ENCODE assay signal across 1 cellular context in the genomic region with DNA sequence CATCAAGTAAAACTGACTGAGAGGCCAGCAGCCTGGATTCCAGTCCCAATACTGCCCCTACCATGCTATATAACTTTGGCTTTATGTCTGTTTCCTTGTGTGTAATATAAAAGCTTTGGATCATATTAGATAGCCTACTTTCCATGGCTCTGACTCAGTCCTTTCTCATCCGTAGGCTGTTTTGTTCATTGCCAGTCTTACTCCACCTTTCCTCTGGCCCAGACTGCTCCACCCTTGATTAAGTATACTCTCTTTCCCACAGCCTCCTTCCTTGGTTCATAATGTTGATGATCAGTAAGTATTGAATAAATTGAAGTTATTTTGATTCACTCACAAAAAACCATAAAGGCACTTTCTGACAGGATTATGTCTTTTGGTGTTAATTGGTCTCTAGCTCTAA.
TF ChIP-seq lines count a peak whose summit lies in the region.

No MANE protein-coding gene starts in this region.

TF ChIP-seq in GM23338, 12 proteins besides CTCF, POLR2A, EP300 and RAD21 (continued from another document):
- TF ChIP-seq, protein P1, sequence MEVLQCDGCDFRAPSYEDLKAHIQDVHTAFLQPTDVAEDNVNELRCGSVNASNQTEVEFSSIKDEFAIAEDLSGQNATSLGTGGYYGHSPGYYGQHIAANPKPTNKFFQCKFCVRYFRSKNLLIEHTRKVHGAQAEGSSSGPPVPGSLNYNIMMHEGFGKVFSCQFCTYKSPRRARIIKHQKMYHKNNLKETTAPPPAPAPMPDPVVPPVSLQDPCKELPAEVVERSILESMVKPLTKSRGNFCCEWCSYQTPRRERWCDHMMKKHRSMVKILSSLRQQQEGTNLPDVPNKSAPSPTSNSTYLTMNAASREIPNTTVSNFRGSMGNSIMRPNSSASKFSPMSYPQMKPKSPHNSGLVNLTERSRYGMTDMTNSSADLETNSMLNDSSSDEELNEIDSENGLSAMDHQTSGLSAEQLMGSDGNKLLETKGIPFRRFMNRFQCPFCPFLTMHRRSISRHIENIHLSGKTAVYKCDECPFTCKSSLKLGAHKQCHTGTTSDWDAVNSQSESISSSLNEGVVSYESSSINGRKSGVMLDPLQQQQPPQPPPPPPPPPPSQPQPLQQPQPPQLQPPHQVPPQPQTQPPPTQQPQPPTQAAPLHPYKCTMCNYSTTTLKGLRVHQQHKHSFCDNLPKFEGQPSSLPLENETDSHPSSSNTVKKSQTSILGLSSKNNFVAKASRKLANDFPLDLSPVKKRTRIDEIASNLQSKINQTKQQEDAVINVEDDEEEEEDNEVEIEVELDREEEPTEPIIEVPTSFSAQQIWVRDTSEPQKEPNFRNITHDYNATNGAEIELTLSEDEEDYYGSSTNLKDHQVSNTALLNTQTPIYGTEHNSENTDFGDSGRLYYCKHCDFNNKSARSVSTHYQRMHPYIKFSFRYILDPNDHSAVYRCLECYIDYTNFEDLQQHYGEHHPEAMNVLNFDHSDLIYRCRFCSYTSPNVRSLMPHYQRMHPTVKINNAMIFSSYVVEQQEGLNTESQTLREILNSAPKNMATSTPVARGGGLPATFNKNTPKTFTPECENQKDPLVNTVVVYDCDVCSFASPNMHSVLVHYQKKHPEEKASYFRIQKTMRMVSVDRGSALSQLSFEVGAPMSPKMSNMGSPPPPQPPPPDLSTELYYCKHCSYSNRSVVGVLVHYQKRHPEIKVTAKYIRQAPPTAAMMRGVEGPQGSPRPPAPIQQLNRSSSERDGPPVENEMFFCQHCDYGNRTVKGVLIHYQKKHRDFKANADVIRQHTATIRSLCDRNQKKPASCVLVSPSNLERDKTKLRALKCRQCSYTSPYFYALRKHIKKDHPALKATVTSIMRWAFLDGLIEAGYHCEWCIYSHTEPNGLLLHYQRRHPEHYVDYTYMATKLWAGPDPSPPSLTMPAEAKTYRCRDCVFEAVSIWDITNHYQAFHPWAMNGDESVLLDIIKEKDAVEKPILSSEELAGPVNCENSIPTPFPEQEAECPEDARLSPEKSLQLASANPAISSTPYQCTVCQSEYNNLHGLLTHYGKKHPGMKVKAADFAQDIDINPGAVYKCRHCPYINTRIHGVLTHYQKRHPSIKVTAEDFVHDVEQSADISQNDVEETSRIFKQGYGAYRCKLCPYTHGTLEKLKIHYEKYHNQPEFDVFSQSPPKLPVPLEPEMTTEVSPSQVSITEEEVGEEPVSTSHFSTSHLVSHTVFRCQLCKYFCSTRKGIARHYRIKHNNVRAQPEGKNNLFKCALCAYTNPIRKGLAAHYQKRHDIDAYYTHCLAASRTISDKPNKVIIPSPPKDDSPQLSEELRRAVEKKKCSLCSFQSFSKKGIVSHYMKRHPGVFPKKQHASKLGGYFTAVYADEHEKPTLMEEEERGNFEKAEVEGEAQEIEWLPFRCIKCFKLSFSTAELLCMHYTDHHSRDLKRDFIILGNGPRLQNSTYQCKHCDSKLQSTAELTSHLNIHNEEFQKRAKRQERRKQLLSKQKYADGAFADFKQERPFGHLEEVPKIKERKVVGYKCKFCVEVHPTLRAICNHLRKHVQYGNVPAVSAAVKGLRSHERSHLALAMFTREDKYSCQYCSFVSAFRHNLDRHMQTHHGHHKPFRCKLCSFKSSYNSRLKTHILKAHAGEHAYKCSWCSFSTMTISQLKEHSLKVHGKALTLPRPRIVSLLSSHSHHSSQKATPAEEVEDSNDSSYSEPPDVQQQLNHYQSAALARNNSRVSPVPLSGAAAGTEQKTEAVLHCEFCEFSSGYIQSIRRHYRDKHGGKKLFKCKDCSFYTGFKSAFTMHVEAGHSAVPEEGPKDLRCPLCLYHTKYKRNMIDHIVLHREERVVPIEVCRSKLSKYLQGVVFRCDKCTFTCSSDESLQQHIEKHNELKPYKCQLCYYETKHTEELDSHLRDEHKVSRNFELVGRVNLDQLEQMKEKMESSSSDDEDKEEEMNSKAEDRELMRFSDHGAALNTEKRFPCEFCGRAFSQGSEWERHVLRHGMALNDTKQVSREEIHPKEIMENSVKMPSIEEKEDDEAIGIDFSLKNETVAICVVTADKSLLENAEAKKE (CRISPR knock-in tag; IDR thresholded peaks at IDR 0.05), result no peak
- TF ChIP-seq EZH2phosphoT487 (IDR thresholded peaks at IDR 0.05; ENCODE audit: unreplicated experiment) (no peak), POLR2AphosphoS5 (IDR thresholded peaks at IDR 0.05; ENCODE audit: low read depth) (no peak), ZNF114 (CRISPR knock-in tag; IDR thresholded peaks at IDR 0.05) (no peak), NANOG (IDR thresholded peaks at IDR 0.05; ENCODE audit: borderline replicate concordance) (no peak), JUNB (IDR thresholded peaks at IDR 0.05; ENCODE audit: unreplicated experiment) (no peak), EZH2 (IDR thresholded peaks at IDR 0.05; ENCODE audit: low read depth, unreplicated experiment) (no peak), CREB1 (CRISPR knock-in tag; IDR thresholded peaks at IDR 0.05; ENCODE audit: low read depth) (no peak), STAT1 (IDR thresholded peaks at IDR 0.05; ENCODE audit: unreplicated experiment) (no peak), ZNF331 (CRISPR knock-in tag; IDR thresholded peaks at IDR 0.05; ENCODE audit: low read depth) (no peak)
- TF ChIP-seq, protein P2, sequence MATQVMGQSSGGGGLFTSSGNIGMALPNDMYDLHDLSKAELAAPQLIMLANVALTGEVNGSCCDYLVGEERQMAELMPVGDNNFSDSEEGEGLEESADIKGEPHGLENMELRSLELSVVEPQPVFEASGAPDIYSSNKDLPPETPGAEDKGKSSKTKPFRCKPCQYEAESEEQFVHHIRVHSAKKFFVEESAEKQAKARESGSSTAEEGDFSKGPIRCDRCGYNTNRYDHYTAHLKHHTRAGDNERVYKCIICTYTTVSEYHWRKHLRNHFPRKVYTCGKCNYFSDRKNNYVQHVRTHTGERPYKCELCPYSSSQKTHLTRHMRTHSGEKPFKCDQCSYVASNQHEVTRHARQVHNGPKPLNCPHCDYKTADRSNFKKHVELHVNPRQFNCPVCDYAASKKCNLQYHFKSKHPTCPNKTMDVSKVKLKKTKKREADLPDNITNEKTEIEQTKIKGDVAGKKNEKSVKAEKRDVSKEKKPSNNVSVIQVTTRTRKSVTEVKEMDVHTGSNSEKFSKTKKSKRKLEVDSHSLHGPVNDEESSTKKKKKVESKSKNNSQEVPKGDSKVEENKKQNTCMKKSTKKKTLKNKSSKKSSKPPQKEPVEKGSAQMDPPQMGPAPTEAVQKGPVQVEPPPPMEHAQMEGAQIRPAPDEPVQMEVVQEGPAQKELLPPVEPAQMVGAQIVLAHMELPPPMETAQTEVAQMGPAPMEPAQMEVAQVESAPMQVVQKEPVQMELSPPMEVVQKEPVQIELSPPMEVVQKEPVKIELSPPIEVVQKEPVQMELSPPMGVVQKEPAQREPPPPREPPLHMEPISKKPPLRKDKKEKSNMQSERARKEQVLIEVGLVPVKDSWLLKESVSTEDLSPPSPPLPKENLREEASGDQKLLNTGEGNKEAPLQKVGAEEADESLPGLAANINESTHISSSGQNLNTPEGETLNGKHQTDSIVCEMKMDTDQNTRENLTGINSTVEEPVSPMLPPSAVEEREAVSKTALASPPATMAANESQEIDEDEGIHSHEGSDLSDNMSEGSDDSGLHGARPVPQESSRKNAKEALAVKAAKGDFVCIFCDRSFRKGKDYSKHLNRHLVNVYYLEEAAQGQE (IDR thresholded peaks at IDR 0.05; ENCODE audit: unreplicated experiment), result no peak
TF ChIP-seq in GM23338: peak in this region for 0.
